ENCODE assay signal across 8 cellular contexts in genomic region chr19:34220472-34221063, GRCh38.
DNase-seq lines count a peak whose midpoint lies in the region; ATAC-seq and TF ChIP-seq lines count a peak whose summit lies in the region.

No MANE protein-coding gene starts in this region.

- no peak overlapping the region for H2AFZ ChIP-seq in Loucy (ENCODE audit: low read length)

- H4K20me1 ChIP-seq in Loucy (ENCODE audit: insufficient read depth, low read length, poor library complexity, severe bottlenecking), result peaks cover 84% of the 10 kb centered on the region

- DNase-seq in DMS53 treated with DMSO at 0.1 percent for 48 hours (lab: John Stamatoyannopoulos, UW; ENCODE audit: unreplicated experiment) (peak; percentile 32), SHP77 treated with DMSO at 0.1 percent for 48 hours (lab: John Stamatoyannopoulos, UW) (peak; percentile 29), head of caudate nucleus (peak in 35 of 42 donors; percentile 29 to 91 (median 66)), retina (peak; percentile 45)
- peak; percentile 62 for DNase-seq in activated naive CD4-positive, alpha-beta T cell treated with Interleukin-2 at 50 U/mL for 16 hours

- no peaks in the 10 kb centered on the region for H3K27me3 ChIP-seq in Loucy (ENCODE audit: insufficient read depth, low read length, poor library complexity, severe bottlenecking)

- peaks cover 71% of the 10 kb centered on the region for H3K36me3 ChIP-seq in Loucy (ENCODE audit: insufficient read depth, low read length)

- no peaks in the 10 kb centered on the region for H3K79me2 ChIP-seq in Loucy (ENCODE audit: insufficient read depth, low read length)

- H3K4me1 ChIP-seq in Loucy (ENCODE audit: insufficient read depth, low read length, poor library complexity, severe bottlenecking), result peaks cover 21% of the 10 kb centered on the region

- peak; percentile 90 for TF ChIP-seq CTCF in Loucy (conservative IDR thresholded peaks at IDR 0.05; ENCODE audit: low read length)

- no peak overlapping the region for H3K4me2 ChIP-seq in Loucy (ENCODE audit: low read depth, low read length, poor library complexity, severe bottlenecking)

- no peaks in the 10 kb centered on the region for H3K9me3 ChIP-seq in Loucy (ENCODE audit: insufficient read depth, low read depth, low read length)

- ATAC-seq in HG03342 (IDR thresholded peaks at IDR 0.05; ENCODE audit: unreplicated experiment) (no peak), GM21526 (IDR thresholded peaks at IDR 0.05; ENCODE audit: low FRiP score, unreplicated experiment) (no peak)

- intact Hi-C loops in head of caudate nucleus (cut with DNase I), result no loop called here

- H3K9ac ChIP-seq in Loucy (ENCODE audit: low read depth, low read length, poor library complexity, severe bottlenecking), result no peak overlapping the region

- H3F3A ChIP-seq in Loucy (ENCODE audit: low read depth), result peaks cover 14% of the 10 kb centered on the region; the same call in 1 of the 2 replicates

- H3K9me2 ChIP-seq in Loucy (replicated peaks; ENCODE audit: low read depth, low read length), result no peaks in the 10 kb centered on the region

- no peak overlapping the region for H3K4me3 ChIP-seq in Loucy (ENCODE audit: low read length, poor library complexity, severe bottlenecking)
